Comparison of ENCODE assay signal across 8 cellular contexts in genomic region chr14:53953002-53953827, GRCh38. TPM values are rescaled to one million over a fixed set of nuclear protein-coding genes. Genes with fewer than 3 reads are reported as not detected.
A peak's percentile ranks its signal among the peaks of the same experiment; 100 is the strongest.
DNase-seq lines count a peak whose midpoint lies in the region; ATAC-seq and TF ChIP-seq lines count a peak whose summit lies in the region.

No MANE protein-coding gene starts in this region.

- WGBS in ectodermal cell, 2 experiments: 0% methylated on average over 71 to 72 of the region's 72 CpGs
- under 1% methylated on average over 72 of the region's 72 CpGs for WGBS in liver

- H3K36me3 ChIP-seq in ectodermal cell (ENCODE audit: control insufficient read depth, insufficient read depth, low read length) (peaks cover 12% of the 10 kb centered on the region), liver (ENCODE audit: control insufficient read depth in 4 of 4, insufficient read depth in 3 of 4, low read depth in 1 of 4, low read length in 3 of 4) (peaks cover 0 to 7% (median 0%) of the 10 kb centered on the region in 4 donors)

- TF ChIP-seq RAD21 in liver (IDR thresholded peaks at IDR 0.05): no peak

- H3K27ac Mint-ChIP-seq in stimulated activated effector memory CD8-positive, alpha-beta T cell treated with anti-CD3 and anti-CD28 coated beads, Interleukin-12 subunit alpha, Interleukin-12 subunit beta, amount 100 ng/mL, for 72 hours: no peak overlapping the region

- peaks cover 21% of the 10 kb centered on the region for H3K4me1 Mint-ChIP-seq in stimulated activated effector memory CD8-positive, alpha-beta T cell treated with anti-CD3 and anti-CD28 coated beads, Interleukin-12 subunit alpha, Interleukin-12 subunit beta, amount 100 ng/mL, for 72 hours

- H3K27ac ChIP-seq in C4-2B (peak overlapping the region; percentile 9; the same call in 1 of the 2 replicates), ectodermal cell (ENCODE audit: insufficient read depth, low read depth, low read length, poor library complexity, severe bottlenecking) (peak overlapping the region; percentile 3), liver (ENCODE audit: low read depth in 1 of 2, low read length in 2 of 2) (peak overlapping the region; percentile 82 to 83)

- DNase-seq in HFF-Myc (ENCODE audit: extremely low read depth, low read depth): no peak
- peak; percentile 59 for DNase-seq in SK-N-DZ (ENCODE audit: low spot score)
- no peak for DNase-seq in stimulated activated effector memory CD8-positive, alpha-beta T cell treated with anti-CD3 and anti-CD28 coated beads, Interleukin-12 subunit alpha, Interleukin-12 subunit beta, amount 100 ng/mL, for 72 hours (ENCODE audit: low spot score in 2 of 2)

- ATAC-seq in stimulated activated effector memory CD8-positive, alpha-beta T cell treated with anti-CD3 and anti-CD28 coated beads, Interleukin-12 subunit alpha, Interleukin-12 subunit beta, amount 100 ng/mL, for 72 hours: peak; percentile 19
- ATAC-seq in HG02973 (IDR thresholded peaks at IDR 0.05; ENCODE audit: unreplicated experiment) (no peak), GM19035 (IDR thresholded peaks at IDR 0.05; ENCODE audit: unreplicated experiment) (no peak)

- H3K4me1 ChIP-seq in ectodermal cell (ENCODE audit: control insufficient read depth, insufficient read depth, low read length): peaks cover 12% of the 10 kb centered on the region
- peaks cover 11 to 46% (median 37%) of the 10 kb centered on the region in 4 donors for H3K4me1 ChIP-seq in liver (ENCODE audit: control insufficient read depth in 4 of 4, insufficient read depth in 4 of 4, low read length in 3 of 4)

- H3K27me3 ChIP-seq in ectodermal cell (ENCODE audit: control insufficient read depth, insufficient read depth, low read length, poor library complexity, severe bottlenecking) (peaks cover 98% of the 10 kb centered on the region), liver (ENCODE audit: control insufficient read depth in 4 of 4, insufficient read depth in 4 of 4, low read length in 3 of 4) (peaks cover 0 to 3% (median under 1%) of the 10 kb centered on the region in 4 donors)

- TF ChIP-seq CTCF in C4-2B (conservative IDR thresholded peaks at IDR 0.05): no peak
- TF ChIP-seq CTCF in HFF-Myc (IDR thresholded peaks at IDR 0.05; ENCODE audit: low read depth, low read length, missing control alignments): no peak
- TF ChIP-seq CTCF in liver (IDR thresholded peaks at IDR 0.05; ENCODE audit: low read depth, low read length, missing input control): no peak

- no peaks in the 10 kb centered on the region for H3K9me3 Mint-ChIP-seq in stimulated activated effector memory CD8-positive, alpha-beta T cell treated with anti-CD3 and anti-CD28 coated beads, Interleukin-12 subunit alpha, Interleukin-12 subunit beta, amount 100 ng/mL, for 72 hours

- H3K36me3 Mint-ChIP-seq in stimulated activated effector memory CD8-positive, alpha-beta T cell treated with anti-CD3 and anti-CD28 coated beads, Interleukin-12 subunit alpha, Interleukin-12 subunit beta, amount 100 ng/mL, for 72 hours: peaks cover 6% of the 10 kb centered on the region

- H3K4me3 Mint-ChIP-seq in stimulated activated effector memory CD8-positive, alpha-beta T cell treated with anti-CD3 and anti-CD28 coated beads, Interleukin-12 subunit alpha, Interleukin-12 subunit beta, amount 100 ng/mL, for 72 hours: peak overlapping the region; percentile 57

- H3K9me3 ChIP-seq in ectodermal cell (ENCODE audit: control insufficient read depth, low read length): no peaks in the 10 kb centered on the region
- H3K9me3 ChIP-seq in liver (ENCODE audit: control insufficient read depth in 4 of 4, low read length in 3 of 4): no peaks in the 10 kb centered on the region

- H3K4me3 ChIP-seq in HFF-Myc (replicated peaks; ENCODE audit: low read depth, low read length) (peak overlapping the region; percentile 99), ectodermal cell (ENCODE audit: insufficient read depth, low read depth, low read length) (peak overlapping the region; percentile 61), liver (ENCODE audit: low read depth in 1 of 3, low read length in 3 of 3) (peak overlapping the region; percentile 68 to 93 (median 71))

- H3K9ac ChIP-seq in liver (ENCODE audit: low read depth in 1 of 2, low read length in 2 of 2): peak overlapping the region; percentile 72 to 81

TF ChIP-seq in liver, 16 proteins besides CTCF, POLR2A, EP300 and RAD21:
- TF ChIP-seq, protein P1, sequence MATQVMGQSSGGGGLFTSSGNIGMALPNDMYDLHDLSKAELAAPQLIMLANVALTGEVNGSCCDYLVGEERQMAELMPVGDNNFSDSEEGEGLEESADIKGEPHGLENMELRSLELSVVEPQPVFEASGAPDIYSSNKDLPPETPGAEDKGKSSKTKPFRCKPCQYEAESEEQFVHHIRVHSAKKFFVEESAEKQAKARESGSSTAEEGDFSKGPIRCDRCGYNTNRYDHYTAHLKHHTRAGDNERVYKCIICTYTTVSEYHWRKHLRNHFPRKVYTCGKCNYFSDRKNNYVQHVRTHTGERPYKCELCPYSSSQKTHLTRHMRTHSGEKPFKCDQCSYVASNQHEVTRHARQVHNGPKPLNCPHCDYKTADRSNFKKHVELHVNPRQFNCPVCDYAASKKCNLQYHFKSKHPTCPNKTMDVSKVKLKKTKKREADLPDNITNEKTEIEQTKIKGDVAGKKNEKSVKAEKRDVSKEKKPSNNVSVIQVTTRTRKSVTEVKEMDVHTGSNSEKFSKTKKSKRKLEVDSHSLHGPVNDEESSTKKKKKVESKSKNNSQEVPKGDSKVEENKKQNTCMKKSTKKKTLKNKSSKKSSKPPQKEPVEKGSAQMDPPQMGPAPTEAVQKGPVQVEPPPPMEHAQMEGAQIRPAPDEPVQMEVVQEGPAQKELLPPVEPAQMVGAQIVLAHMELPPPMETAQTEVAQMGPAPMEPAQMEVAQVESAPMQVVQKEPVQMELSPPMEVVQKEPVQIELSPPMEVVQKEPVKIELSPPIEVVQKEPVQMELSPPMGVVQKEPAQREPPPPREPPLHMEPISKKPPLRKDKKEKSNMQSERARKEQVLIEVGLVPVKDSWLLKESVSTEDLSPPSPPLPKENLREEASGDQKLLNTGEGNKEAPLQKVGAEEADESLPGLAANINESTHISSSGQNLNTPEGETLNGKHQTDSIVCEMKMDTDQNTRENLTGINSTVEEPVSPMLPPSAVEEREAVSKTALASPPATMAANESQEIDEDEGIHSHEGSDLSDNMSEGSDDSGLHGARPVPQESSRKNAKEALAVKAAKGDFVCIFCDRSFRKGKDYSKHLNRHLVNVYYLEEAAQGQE (IDR thresholded peaks at IDR 0.05): peak; percentile 68
- no peak for TF ChIP-seq ZBTB33 (IDR thresholded peaks at IDR 0.05)
- peak; percentile 61 for TF ChIP-seq TAF1 (conservative IDR thresholded peaks at IDR 0.05)
- TF ChIP-seq SP1 (IDR thresholded peaks at IDR 0.05): peak; percentile 5

RNA-seq across cellular contexts. Expression of gene BMP4, which starts 3.4 kb away (rescaled TPM):
- 1.0 and 1.6 TPM in 2 replicates for polyA plus RNA-seq in SK-N-DZ (2014; cell fraction: cytosol; rRNA removed)
- polyA plus RNA-seq in SK-N-DZ (2014; cell fraction: nucleus; rRNA removed): 0.62 and 1.5 TPM in 2 replicates
- 64.6 TPM for polyA plus RNA-seq in ectodermal cell (2013, experiment 1 of 4)
- 53.2 TPM for polyA plus RNA-seq in ectodermal cell (2013, experiment 2 of 4)
- 50.4 TPM for polyA plus RNA-seq in ectodermal cell (2013, experiment 3 of 4)
- polyA plus RNA-seq in ectodermal cell (2013, experiment 4 of 4): 62.6 TPM
- 1 to 10 TPM; 2.1 to 4.2 TPM for total RNA-seq in liver
- 1 to 10 TPM; 2.0 to 2.8 TPM for polyA plus RNA-seq in liver

Comparison
In these comparisons a context has a peak if more than half of its experiments do, and no peak if none do; other contexts are left out.
1. H3K27ac ChIP-seq: peak in every context shown above with its lines; median percentile 82 in liver; 9 in C4-2B; 3 in ectodermal cell.